2 cellular contexts compared by ENCODE assay signal in genomic region chr5:113518884-113519283, GRCh38.
TF ChIP-seq lines count a peak whose summit lies in the region.

No MANE protein-coding gene starts in this region.

TF ChIP-seq in HepG2, 621 proteins besides CTCF, POLR2A, EP300 and RAD21:
- no peak for TF ChIP-seq ZC3H13 (CRISPR knock-in tag; IDR thresholded peaks at IDR 0.05)
- TF ChIP-seq, protein P1, sequence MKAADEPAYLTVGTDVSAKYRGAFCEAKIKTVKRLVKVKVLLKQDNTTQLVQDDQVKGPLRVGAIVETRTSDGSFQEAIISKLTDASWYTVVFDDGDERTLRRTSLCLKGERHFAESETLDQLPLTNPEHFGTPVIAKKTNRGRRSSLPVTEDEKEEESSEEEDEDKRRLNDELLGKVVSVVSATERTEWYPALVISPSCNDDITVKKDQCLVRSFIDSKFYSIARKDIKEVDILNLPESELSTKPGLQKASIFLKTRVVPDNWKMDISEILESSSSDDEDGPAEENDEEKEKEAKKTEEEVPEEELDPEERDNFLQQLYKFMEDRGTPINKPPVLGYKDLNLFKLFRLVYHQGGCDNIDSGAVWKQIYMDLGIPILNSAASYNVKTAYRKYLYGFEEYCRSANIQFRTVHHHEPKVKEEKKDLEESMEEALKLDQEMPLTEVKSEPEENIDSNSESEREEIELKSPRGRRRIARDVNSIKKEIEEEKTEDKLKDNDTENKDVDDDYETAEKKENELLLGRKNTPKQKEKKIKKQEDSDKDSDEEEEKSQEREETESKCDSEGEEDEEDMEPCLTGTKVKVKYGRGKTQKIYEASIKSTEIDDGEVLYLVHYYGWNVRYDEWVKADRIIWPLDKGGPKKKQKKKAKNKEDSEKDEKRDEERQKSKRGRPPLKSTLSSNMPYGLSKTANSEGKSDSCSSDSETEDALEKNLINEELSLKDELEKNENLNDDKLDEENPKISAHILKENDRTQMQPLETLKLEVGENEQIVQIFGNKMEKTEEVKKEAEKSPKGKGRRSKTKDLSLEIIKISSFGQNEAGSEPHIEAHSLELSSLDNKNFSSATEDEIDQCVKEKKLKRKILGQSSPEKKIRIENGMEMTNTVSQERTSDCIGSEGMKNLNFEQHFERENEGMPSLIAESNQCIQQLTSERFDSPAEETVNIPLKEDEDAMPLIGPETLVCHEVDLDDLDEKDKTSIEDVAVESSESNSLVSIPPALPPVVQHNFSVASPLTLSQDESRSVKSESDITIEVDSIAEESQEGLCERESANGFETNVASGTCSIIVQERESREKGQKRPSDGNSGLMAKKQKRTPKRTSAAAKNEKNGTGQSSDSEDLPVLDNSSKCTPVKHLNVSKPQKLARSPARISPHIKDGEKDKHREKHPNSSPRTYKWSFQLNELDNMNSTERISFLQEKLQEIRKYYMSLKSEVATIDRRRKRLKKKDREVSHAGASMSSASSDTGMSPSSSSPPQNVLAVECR (CRISPR knock-in tag; IDR thresholded peaks at IDR 0.05; ENCODE audit: borderline replicate concordance) = no peak
- TF ChIP-seq ZNF121 (CRISPR knock-in tag; IDR thresholded peaks at IDR 0.05) = peak; percentile 61; the same call in 1 of the 2 replicates
- no peak for TF ChIP-seq SUZ12 (IDR thresholded peaks at IDR 0.05; ENCODE audit: low read depth, low read length)
- TF ChIP-seq FOXP4 (CRISPR knock-in tag; IDR thresholded peaks at IDR 0.05) = no peak
- TF ChIP-seq CHD4 (IDR thresholded peaks at IDR 0.05; ENCODE audit: borderline replicate concordance, low read length) = no peak

TF ChIP-seq in K562, 482 proteins besides CTCF, POLR2A, EP300 and RAD21:
- TF ChIP-seq ZNF121 (CRISPR knock-in tag; conservative IDR thresholded peaks at IDR 0.05) (peak; percentile 93), DDX20 (tag; IDR thresholded peaks at IDR 0.05; ENCODE audit: low read depth) (no peak)
TF ChIP-seq in K562: peak in this region for 1.
